Comparison of ENCODE assay signal across 13 cellular contexts in genomic region chr9:2765250-2765880, GRCh38. TPM values are rescaled to one million over a fixed set of nuclear protein-coding genes. Genes with fewer than 3 reads are reported as not detected.
A peak's percentile ranks its signal among the peaks of the same experiment; 100 is the strongest.
DNase-seq lines count a peak whose midpoint lies in the region; ATAC-seq, FAIRE-seq and TF ChIP-seq lines count a peak whose summit lies in the region.
"Had no signal": no experiment of that assay in that cellular context is flagged by ENCODE, and none has a peak within 500 bp of the region (broad histone marks: within the 10 kb centered on the region; RNA-seq: fewer than 3 reads in every experiment).

No MANE protein-coding gene starts in this region.

- RAD21 ChIA-PET in HCT116 (lab: Charles Lee; ENCODE audit: low non-redundant PET in 1 of 2, low total read pairs in 2 of 2, uncharacterized antibody in 2 of 2, unreplicated experiment in 2 of 2): no interaction called here

- H3K4me3 Mint-ChIP-seq in CD4-positive, alpha-beta memory T cell: peak overlapping the region in 4 of 8 donors; percentile 6 to 59 (median 18)
- H3K4me3 Mint-ChIP-seq in activated CD4-positive, alpha-beta memory T cell treated with anti-CD3 and anti-CD28 coated beads for 36 hours: no peak overlapping the region

- no peak overlapping the region for H3K4me3 ChIP-seq in CD4-positive, alpha-beta memory T cell (ENCODE audit: low read length in 2 of 2)
- H3K4me3 ChIP-seq in HCT116 (replicated peaks in 1 of 2; ENCODE audit: low read depth in 1 of 2, low read length in 2 of 2): no peak overlapping the region
- H3K4me3 ChIP-seq in keratinocyte (ENCODE audit: control insufficient read depth in 2 of 3, extremely low read depth in 1 of 3, insufficient read depth in 2 of 3, low read depth in 1 of 3, low read length in 3 of 3): no peak overlapping the region
- H3K4me3 ChIP-seq: tibial artery had no signal

- H2AFZ ChIP-seq in HCT116 (ENCODE audit: low read depth, low read length, poor library complexity, severe bottlenecking): no peak overlapping the region
- no peak overlapping the region for H2AFZ ChIP-seq in keratinocyte (ENCODE audit: control insufficient read depth, low read length)

- H4K20me1 ChIP-seq in HCT116 (ENCODE audit: insufficient read depth): no peaks in the 10 kb centered on the region
- no peaks in the 10 kb centered on the region for H4K20me1 ChIP-seq in keratinocyte (ENCODE audit: control insufficient read depth, extremely low read depth, insufficient read depth, low read length)

- TF ChIP-seq POLR2A in HCT116 (IDR thresholded peaks at IDR 0.05; ENCODE audit: borderline replicate concordance, extremely low read depth, insufficient read depth, insufficient read length): no peak

- peaks cover 21% of the 10 kb centered on the region for H3K4me1 ChIP-seq in CD4-positive, alpha-beta memory T cell (ENCODE audit: insufficient read depth, low read length)
- no peaks in the 10 kb centered on the region for H3K4me1 ChIP-seq in HCT116 (ENCODE audit: control insufficient read depth in 1 of 2, insufficient read depth in 2 of 2, low read length in 2 of 2)
- H3K4me1 ChIP-seq in keratinocyte (ENCODE audit: control insufficient read depth, extremely low read depth, insufficient read depth, low read length): no peaks in the 10 kb centered on the region
- H3K4me1 ChIP-seq: tibial artery had no signal

- H3K36me3 ChIP-seq in CD4-positive, alpha-beta memory T cell (ENCODE audit: insufficient read depth, low read length): no peaks in the 10 kb centered on the region
- H3K36me3 ChIP-seq in HCT116 (ENCODE audit: control insufficient read depth in 1 of 2, insufficient read depth in 2 of 2, low read length in 2 of 2): peaks cover 2 to 19% of the 10 kb centered on the region in 2 experiments; a peak in 1 of 4 replicates
- H3K36me3 ChIP-seq in keratinocyte (ENCODE audit: control insufficient read depth in 2 of 2, extremely low read depth in 1 of 2, insufficient read depth in 2 of 2, low read length in 2 of 2): peaks cover 0 to 6% of the 10 kb centered on the region in 2 experiments

- ATAC-seq in HCT116 (peak; percentile 40; the same call in 1 of the 2 replicates), HG03469 (IDR thresholded peaks at IDR 0.05; ENCODE audit: unreplicated experiment) (no peak), HG03354 (IDR thresholded peaks at IDR 0.05; ENCODE audit: poor library complexity, severe bottlenecking, unreplicated experiment) (no peak)

- H3K9me3 Mint-ChIP-seq in CD4-positive, alpha-beta memory T cell: no peaks in the 10 kb centered on the region
- H3K9me3 Mint-ChIP-seq in activated CD4-positive, alpha-beta memory T cell treated with anti-CD3 and anti-CD28 coated beads for 36 hours: no peaks in the 10 kb centered on the region

- no peaks in the 10 kb centered on the region for H3K9me1 ChIP-seq in keratinocyte (ENCODE audit: control insufficient read depth, extremely low read depth, insufficient read depth, low read length)

- intact Hi-C loops in CD4-positive, alpha-beta memory T cell (cut with micrococcal nuclease): no loop called here
- intact Hi-C loops in HCT116 (cut with micrococcal nuclease): no loop called here
- intact Hi-C loops in activated CD4-positive, alpha-beta memory T cell treated with anti-CD3 and anti-CD28 coated beads for 36 hours (cut with micrococcal nuclease): loop anchor here (2.0 kb wide), 1 partner anchor 145 kb away; the partner anchor contains the start of gene VLDLR

- POLR2A ChIA-PET in CD4-positive, alpha-beta memory T cell (lab: Charles Lee; ENCODE audit: partially characterized antibody): no interaction called here
- POLR2A ChIA-PET in HCT116 (lab: Charles Lee): no interaction called here
- POLR2A ChIA-PET in activated CD4-positive, alpha-beta memory T cell treated with anti-CD3 and anti-CD28 coated beads for 36 hours (lab: Charles Lee): no interaction called here

- BruUV-seq in HCT116 (replicated peaks; lab: Mats Ljungman, UMichigan): no TSS peak

- CTCF ChIA-PET in CD4-positive, alpha-beta memory T cell (lab: Charles Lee; ENCODE audit: partially characterized antibody): no interaction called here
- CTCF ChIA-PET in HCT116 (lab: Charles Lee): no interaction called here
- CTCF ChIA-PET in activated CD4-positive, alpha-beta memory T cell treated with anti-CD3 and anti-CD28 coated beads for 36 hours (lab: Charles Lee): interaction anchor here (1.0 kb wide), 1 partner anchor 92 kb away, joined by 3 read pairs; no protein-coding TSS in a partner anchor

- peaks cover 25 to 49% of the 10 kb centered on the region in 2 donors for H3K36me3 Mint-ChIP-seq in CD4-positive, alpha-beta memory T cell
- H3K36me3 Mint-ChIP-seq in activated CD4-positive, alpha-beta memory T cell treated with anti-CD3 and anti-CD28 coated beads for 36 hours: peaks cover 52% of the 10 kb centered on the region

- TF ChIP-seq CTCF in HCT116 (IDR thresholded peaks at IDR 0.05 in 2 of 3, conservative IDR thresholded peaks at IDR 0.05 in 1 of 3; ENCODE audit: borderline replicate concordance in 1 of 3, insufficient read depth in 1 of 3, low read depth in 2 of 3, low read length in 2 of 3) (no peak), keratinocyte (optimal IDR thresholded peaks at IDR 0.05 in 1 of 3, IDR thresholded peaks at IDR 0.05 in 1 of 3, conservative IDR thresholded peaks at IDR 0.05 in 1 of 3; ENCODE audit: extremely low read depth in 1 of 3, insufficient read depth in 2 of 3, low read length in 3 of 3) (no peak)

- H3K4me2 ChIP-seq in HCT116 (ENCODE audit: low read length): no peak overlapping the region
- H3K4me2 ChIP-seq in keratinocyte (ENCODE audit: control insufficient read depth, extremely low read depth, insufficient read depth, low read depth, low read length): no peak overlapping the region

- FAIRE-seq in keratinocyte (lab: Jason Lieb, UNC): peak; percentile 69

- no peaks in the 10 kb centered on the region for H3K27me3 ChIP-seq in CD4-positive, alpha-beta memory T cell (ENCODE audit: insufficient read depth, low read length)
- H3K27me3 ChIP-seq in HCT116 (ENCODE audit: insufficient read depth, low read length) (no peaks in the 10 kb centered on the region), keratinocyte (ENCODE audit: control insufficient read depth, extremely low read depth, insufficient read depth, low read length) (no peaks in the 10 kb centered on the region)
- H3K27me3 ChIP-seq: tibial artery had no signal

- H3K27ac ChIP-seq in CD4-positive, alpha-beta memory T cell (ENCODE audit: low read depth, low read length): no peak overlapping the region
- H3K27ac ChIP-seq in HCT116 (ENCODE audit: low read depth, low read length) (no peak overlapping the region), keratinocyte (ENCODE audit: control insufficient read depth, insufficient read depth, low read length) (no peak overlapping the region), caudate nucleus (ENCODE audit: low read depth, low read length) (no peak overlapping the region)
- H3K27ac ChIP-seq: tibial artery, WERI-Rb-1 had no signal

- peaks cover 16 to 34% (median 23%) of the 10 kb centered on the region in 4 donors for H3K4me1 Mint-ChIP-seq in CD4-positive, alpha-beta memory T cell
- peaks cover 23% of the 10 kb centered on the region for H3K4me1 Mint-ChIP-seq in activated CD4-positive, alpha-beta memory T cell treated with anti-CD3 and anti-CD28 coated beads for 36 hours (ENCODE audit: low read depth)

- H3K79me2 ChIP-seq in HCT116 (ENCODE audit: insufficient read depth, low read length) (no peaks in the 10 kb centered on the region), keratinocyte (ENCODE audit: control insufficient read depth, insufficient read depth, low read length) (no peaks in the 10 kb centered on the region)

- H3K27ac Mint-ChIP-seq in CD4-positive, alpha-beta memory T cell: peak overlapping the region; percentile 12 to 90 (median 76)
- H3K27ac Mint-ChIP-seq in activated CD4-positive, alpha-beta memory T cell treated with anti-CD3 and anti-CD28 coated beads for 36 hours: peak overlapping the region; percentile 75

- TF ChIP-seq RAD21 in HCT116 (IDR thresholded peaks at IDR 0.05; ENCODE audit: low read depth): no peak

- H3K9ac ChIP-seq in HCT116 (ENCODE audit: low read length) (no peak overlapping the region), keratinocyte (ENCODE audit: control insufficient read depth, extremely low read depth, insufficient read depth, low read length) (no peak overlapping the region)

- dilution Hi-C loops in keratinocyte (cut with MboI; ENCODE audit: extremely low pct_ligation_motif_present, low sequenced_read_pairs): no loop called here

- H3K27me3 Mint-ChIP-seq in CD4-positive, alpha-beta memory T cell: no peaks in the 10 kb centered on the region
- no peaks in the 10 kb centered on the region for H3K27me3 Mint-ChIP-seq in activated CD4-positive, alpha-beta memory T cell treated with anti-CD3 and anti-CD28 coated beads for 36 hours

- DNase-seq in CD4-positive, alpha-beta memory T cell: peak in 1 of 5 donors; percentile 2
- DNase-seq in HCT116 (ENCODE audit: low read depth, low spot score): no peak
- peak; percentile 15 for DNase-seq in activated CD4-positive, alpha-beta memory T cell treated with anti-CD3 and anti-CD28 coated beads for 36 hours
- no peak for DNase-seq in keratinocyte (ENCODE audit: low read depth, low spot score)
- DNase-seq in stimulated activated CD8-positive, alpha-beta memory T cell treated with anti-CD3 and anti-CD28 coated beads, Interleukin-4, amount 100 ng/mL, for 48 hours: no peak
- no peak for DNase-seq in caudate nucleus (lab: John Stamatoyannopoulos, UW)
- DNase-seq: glutamatergic neuron, tibial artery, WERI-Rb-1 had no signal

- H3K9me3 ChIP-seq in CD4-positive, alpha-beta memory T cell (ENCODE audit: control insufficient read depth in 1 of 2, low read length in 2 of 2): no peaks in the 10 kb centered on the region
- H3K9me3 ChIP-seq in HCT116 (ENCODE audit: control insufficient read depth in 1 of 2, insufficient read depth in 1 of 2, low read depth in 1 of 2, low read length in 2 of 2): no peaks in the 10 kb centered on the region
- H3K9me3 ChIP-seq in keratinocyte (ENCODE audit: control insufficient read depth, low read depth, low read length): no peaks in the 10 kb centered on the region
- H3K9me3 ChIP-seq: tibial artery had no signal

- H3K9me2 ChIP-seq in HCT116 (ENCODE audit: insufficient read depth): no peaks in the 10 kb centered on the region

TF ChIP-seq in HCT116, 20 proteins besides CTCF, POLR2A, EP300 and RAD21 (continues in another document):
- no peak for TF ChIP-seq FOSL1 (IDR thresholded peaks at IDR 0.05; ENCODE audit: low read depth)

RNA-seq across cellular contexts. Expression of gene KCNV2, which starts 48.1 kb away (rescaled TPM):
- total RNA-seq in CD4-positive, alpha-beta memory T cell: not detected
- not detected for polyA plus RNA-seq in CD4-positive, alpha-beta memory T cell
- total RNA-seq in HCT116 (2021; ENCODE audit: unreplicated experiment): not detected
- polyA plus RNA-seq in HCT116 (2012): 0.06 and 0.26 TPM in 2 replicates
- total RNA-seq in activated CD4-positive, alpha-beta memory T cell treated with anti-CD3 and anti-CD28 coated beads for 36 hours: not detected
- not detected in 3 replicates for polyA plus RNA-seq in keratinocyte
- not detected for polyA plus RNA-seq in keratinocyte (2011; ENCODE audit: low read depth)
- not detected in 2 replicates for polyA plus RNA-seq in keratinocyte (2011; cell fraction: cytosol; rRNA removed)
- not detected in 2 replicates for polyA plus RNA-seq in keratinocyte (2011; cell fraction: nucleus; rRNA removed)
- 0.23 TPM in 1 of 2 replicates, not detected in the other for polyA plus RNA-seq in keratinocyte (2012; ENCODE audit: low replicate concordance)
- polyA minus RNA-seq in keratinocyte: not detected in 3 replicates
- polyA minus RNA-seq in keratinocyte (2011; cell fraction: cytosol; rRNA and poly(A)+ RNA removed): not detected
- polyA minus RNA-seq in keratinocyte (2011; cell fraction: nucleus; rRNA and poly(A)+ RNA removed): not detected in 2 replicates
- total RNA-seq: renal cortical epithelial cell had no signal
- polyA plus RNA-seq: adipose tissue had no signal
